23 cellular contexts compared by ENCODE assay signal in genomic region chr15:86839502-86839901, GRCh38.
"Had no signal": no experiment of that assay in that cellular context is flagged by ENCODE, and none has a peak within 500 bp of the region (broad histone marks: within the 10 kb centered on the region; RNA-seq: fewer than 3 reads in every experiment).

No MANE protein-coding gene starts in this region.

- H3K9me3 ChIP-seq: colonic mucosa, esophagus muscularis mucosa, esophagus squamous epithelium, gastrocnemius medialis, gastroesophageal sphincter, heart left ventricle, heart right ventricle had no signal

- H3K27ac ChIP-seq: colonic mucosa, coronary artery, dorsolateral prefrontal cortex, epithelial cell of prostate, esophagus squamous epithelium, foreskin keratinocyte, gastrocnemius medialis, gastroesophageal sphincter, heart left ventricle, heart right ventricle had no signal

- H3K4me3 ChIP-seq: colonic mucosa, coronary artery, dorsolateral prefrontal cortex, esophagus muscularis mucosa, esophagus squamous epithelium, gastrocnemius medialis, gastroesophageal sphincter, heart left ventricle, heart right ventricle had no signal

- H3K27me3 ChIP-seq: colonic mucosa, dorsolateral prefrontal cortex, esophagus muscularis mucosa, esophagus squamous epithelium, foreskin keratinocyte, gastrocnemius medialis, gastroesophageal sphincter, heart left ventricle, heart right ventricle had no signal

- DNase-seq: colonic mucosa; cortex of kidney; dermis blood vessel endothelial cell; dorsolateral prefrontal cortex; effector CD4-positive, alpha-beta T cell; effector CD8-positive, alpha-beta T cell; effector memory CD4-positive, alpha-beta T cell; effector memory CD8-positive, alpha-beta T cell; endodermal cell; erythroblast; esophagus squamous epithelium; foreskin fibroblast; foreskin keratinocyte; foreskin melanocyte; gastrocnemius medialis; glutamatergic neuron; head of caudate nucleus; heart left ventricle; heart right ventricle had no signal

- H3K36me3 ChIP-seq: colonic mucosa, esophagus muscularis mucosa, esophagus squamous epithelium, gastrocnemius medialis, gastroesophageal sphincter, heart left ventricle, heart right ventricle had no signal
